Comparison of ENCODE assay signal across 8 cellular contexts in the genomic region with DNA sequence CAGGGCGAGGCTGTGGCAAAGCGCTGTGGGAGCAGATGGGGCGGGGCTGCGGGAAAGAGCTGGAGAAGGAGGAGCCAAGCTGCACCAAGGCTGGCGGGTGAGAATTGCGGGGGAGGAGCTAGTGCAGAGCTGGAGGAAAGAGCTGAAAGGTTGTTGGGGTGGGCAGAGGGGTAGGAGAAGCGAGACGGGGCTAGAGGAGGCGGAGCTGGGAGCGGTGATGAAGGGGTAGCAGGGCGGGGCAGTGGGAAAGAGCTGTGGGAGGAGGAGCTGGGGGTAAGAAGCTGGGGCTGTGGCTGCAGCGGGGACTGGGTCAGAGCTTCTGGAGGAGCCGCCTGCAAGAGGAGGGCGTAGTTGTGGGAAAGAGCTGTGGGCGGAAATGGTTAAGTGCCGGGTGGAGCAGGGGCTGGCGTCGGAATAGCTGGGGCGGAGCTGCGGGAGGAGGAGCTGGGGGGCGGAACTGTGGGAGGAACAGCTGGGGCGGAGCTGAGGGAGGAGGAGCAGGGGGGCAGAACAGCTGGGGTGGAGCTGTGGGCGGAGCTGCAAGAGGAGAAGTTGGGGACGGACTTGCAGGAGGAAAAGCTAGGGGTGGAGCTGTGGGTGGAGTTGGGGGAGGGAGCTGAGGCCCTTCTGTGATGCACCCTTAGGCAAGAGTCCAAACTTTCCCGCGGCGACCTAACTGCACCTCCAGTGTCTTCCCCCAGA. TPM values are rescaled to one million over a fixed set of nuclear protein-coding genes. Genes with fewer than 3 reads are reported as not detected.
DNase-seq lines count a peak whose midpoint lies in the region; ATAC-seq, FAIRE-seq and TF ChIP-seq lines count a peak whose summit lies in the region.

No MANE protein-coding gene starts in this region.

- H3K4me2 ChIP-seq in HepG2 (ENCODE audit: low read depth, low read length), result peak overlapping the region; percentile 71

- H3K4me3 Mint-ChIP-seq in CD4-positive, CD25-positive, alpha-beta regulatory T cell, result peak overlapping the region; percentile 81 to 97 (median 90)
- H3K4me3 Mint-ChIP-seq in dendritic cell treated with granulocyte-macrophage colony-stimulating factor and Interleukin-4, amounts not matched to agents 40 ng/mL and 50 ng/mL, for 4 days, result peak overlapping the region; percentile 92

- no peaks in the 10 kb centered on the region for H3K36me3 Mint-ChIP-seq in CD4-positive, CD25-positive, alpha-beta regulatory T cell
- peaks cover 40% of the 10 kb centered on the region for H3K36me3 Mint-ChIP-seq in dendritic cell treated with granulocyte-macrophage colony-stimulating factor and Interleukin-4, amounts not matched to agents 40 ng/mL and 50 ng/mL, for 4 days (ENCODE audit: low read depth)

- under 1% methylated on average over 27 of the region's 27 CpGs for WGBS in HepG2 (ENCODE audit: low lambda C conversion rate)

- peak overlapping the region; percentile 86 for H3K27ac ChIP-seq in CD4-positive, CD25-positive, alpha-beta regulatory T cell (ENCODE audit: insufficient read depth, low read length, poor library complexity, severe bottlenecking)
- H3K27ac ChIP-seq in HepG2 (ENCODE audit: extremely low read length, insufficient read depth, low read length), result peak overlapping the region; percentile 87

- H4K20me1 ChIP-seq in HepG2 (ENCODE audit: insufficient read depth, low read length), result no peaks in the 10 kb centered on the region

- H3K27ac Mint-ChIP-seq in CD4-positive, CD25-positive, alpha-beta regulatory T cell, result peak overlapping the region; percentile 84 to 94 (median 93)
- H3K27ac Mint-ChIP-seq in dendritic cell treated with granulocyte-macrophage colony-stimulating factor and Interleukin-4, amounts not matched to agents 40 ng/mL and 50 ng/mL, for 4 days, result peak overlapping the region; percentile 99

- peak; percentile 99 for FAIRE-seq in HepG2 (lab: Jason Lieb, UNC)

- no peaks in the 10 kb centered on the region for H3K9me3 Mint-ChIP-seq in CD4-positive, CD25-positive, alpha-beta regulatory T cell
- H3K9me3 Mint-ChIP-seq in dendritic cell treated with granulocyte-macrophage colony-stimulating factor and Interleukin-4, amounts not matched to agents 40 ng/mL and 50 ng/mL, for 4 days, result no peaks in the 10 kb centered on the region

- CTCF ChIA-PET in HepG2 (lab: Yijun Ruan, JAX; ENCODE audit: low intra/inter-chr PET ratio, low total read pairs), result no interaction called here

- TF ChIP-seq RAD21 in HepG2 (CRISPR knock-in tag; IDR thresholded peaks at IDR 0.05), result no peak

- in situ Hi-C loops in HepG2 (cut with HindIII; ENCODE audit: extremely low pct_ligation_motif_present, low pct_unique_long_range_greater_than_20kb), result no loop called here

- peak; percentile 35 to 50 for ATAC-seq in CD4-positive, CD25-positive, alpha-beta regulatory T cell (ENCODE audit: low read depth in 2 of 2)
- peak; percentile 38 for ATAC-seq in GM19372 (IDR thresholded peaks at IDR 0.05; ENCODE audit: low read depth, unreplicated experiment)
- ATAC-seq in HG03521 (IDR thresholded peaks at IDR 0.05; ENCODE audit: unreplicated experiment), result peak; percentile 35
- peak; percentile 74 for ATAC-seq in HepG2

- peaks cover 7% of the 10 kb centered on the region for H3K4me1 ChIP-seq in CD4-positive, CD25-positive, alpha-beta regulatory T cell (ENCODE audit: control insufficient read depth, insufficient read depth, low read length, poor library complexity, severe bottlenecking)
- no peaks in the 10 kb centered on the region; the same call in 1 of the 2 replicates for H3K4me1 ChIP-seq in HepG2 (ENCODE audit: insufficient read depth, low read length)

- peak; percentile 85 to 96 (median 90) for DNase-seq in CD4-positive, CD25-positive, alpha-beta regulatory T cell
- DNase-seq in NCI-H69 (lab: John Stamatoyannopoulos, UW) (peak; percentile 95), HepG2 (ENCODE audit: low spot score) (peak; percentile 90)
- peak; percentile 65 to 83 for DNase-seq in activated CD4-positive, alpha-beta T cell treated with anti-CD3 and anti-CD28 coated beads, Interleukin-2, amount 50 U/mL, for 24 hours (ENCODE audit: low read depth in 1 of 2, low spot score in 1 of 2)
- peak; percentile 75 to 77 for DNase-seq in stimulated activated CD4-positive, alpha-beta T cell treated with anti-CD3 and anti-CD28 coated beads, Interleukin-2, amount 100 ng/mL, for 48 hours

- no peaks in the 10 kb centered on the region for H3K36me3 ChIP-seq in CD4-positive, CD25-positive, alpha-beta regulatory T cell (ENCODE audit: control insufficient read depth, insufficient read depth, low read length)
- no peaks in the 10 kb centered on the region for H3K36me3 ChIP-seq in HepG2 (replicated peaks in 1 of 2; ENCODE audit: control insufficient read depth in 1 of 2, insufficient read depth in 2 of 2, low read length in 2 of 2)

- H2AFZ ChIP-seq in HepG2 (ENCODE audit: low read length), result no peak overlapping the region

- peak in 1 of 2 experiments; percentile 8; a peak in 1 of 4 replicates for TF ChIP-seq POLR2A in HepG2 (IDR thresholded peaks at IDR 0.05; ENCODE audit: insufficient read depth in 1 of 2, low read depth in 2 of 2, low read length in 2 of 2)

- H3K9me3 ChIP-seq in CD4-positive, CD25-positive, alpha-beta regulatory T cell (ENCODE audit: control insufficient read depth in 2 of 2, low read length in 2 of 2), result no peaks in the 10 kb centered on the region
- no peaks in the 10 kb centered on the region for H3K9me3 ChIP-seq in HepG2 (ENCODE audit: low read length)

- no peaks in the 10 kb centered on the region for H3K27me3 Mint-ChIP-seq in CD4-positive, CD25-positive, alpha-beta regulatory T cell
- H3K27me3 Mint-ChIP-seq in dendritic cell treated with granulocyte-macrophage colony-stimulating factor and Interleukin-4, amounts not matched to agents 40 ng/mL and 50 ng/mL, for 4 days, result no peaks in the 10 kb centered on the region

- peak overlapping the region; percentile 37 for H3K4me3 ChIP-seq in CD4-positive, CD25-positive, alpha-beta regulatory T cell (ENCODE audit: low read depth, low read length)
- H3K4me3 ChIP-seq in HepG2 (replicated peaks in 1 of 3; ENCODE audit: insufficient read depth in 1 of 3, low read depth in 2 of 3, low read length in 3 of 3), result peak overlapping the region; percentile 49 to 78 (median 73); a peak in 5 of 6 replicates

- TF ChIP-seq EP300 in HepG2 (IDR thresholded peaks at IDR 0.05; ENCODE audit: low read depth in 2 of 2, low read length in 2 of 2) (peak in 1 of 2 experiments; percentile 93; a peak in 2 of 4 replicates), HepG2 (CRISPR knock-in tag; IDR thresholded peaks at IDR 0.05; ENCODE audit: borderline replicate concordance) (no peak)

- POLR2A ChIA-PET in HepG2 (lab: Yijun Ruan, JAX), result interaction anchor here (0.9 to 3.4 kb wide), 5 partner anchors 400 to 1457 kb away, joined by 3 to 16 read pairs (median 9); a partner anchor contains a TSS

- H3K4me1 Mint-ChIP-seq in CD4-positive, CD25-positive, alpha-beta regulatory T cell, result peaks cover 0 to 16% (median 4%) of the 10 kb centered on the region in 4 donors
- peaks cover 41% of the 10 kb centered on the region for H3K4me1 Mint-ChIP-seq in dendritic cell treated with granulocyte-macrophage colony-stimulating factor and Interleukin-4, amounts not matched to agents 40 ng/mL and 50 ng/mL, for 4 days (ENCODE audit: low read depth)

- peak; percentile 74; the same call in 1 of the 2 replicates for TF ChIP-seq CTCF in HepG2 (CRISPR knock-in tag; IDR thresholded peaks at IDR 0.05)

- BruUV-seq in HepG2 (replicated peaks; lab: Mats Ljungman, UMichigan), result no TSS peak

- H3K27me3 ChIP-seq in CD4-positive, CD25-positive, alpha-beta regulatory T cell (ENCODE audit: control insufficient read depth, insufficient read depth, low read length), result no peaks in the 10 kb centered on the region
- no peaks in the 10 kb centered on the region; a peak in 1 of 5 replicates for H3K27me3 ChIP-seq in HepG2 (ENCODE audit: control insufficient read depth in 1 of 2, insufficient read depth in 2 of 2, low read length in 2 of 2)

- peak overlapping the region; percentile 75 for H3K9ac ChIP-seq in HepG2 (ENCODE audit: insufficient read depth, low read depth, low read length)

- peaks cover 9% of the 10 kb centered on the region for H3K79me2 ChIP-seq in HepG2 (ENCODE audit: insufficient read depth, low read length)

- intact Hi-C loops in dendritic cell treated with granulocyte-macrophage colony-stimulating factor and Interleukin-4, amounts not matched to agents 40 ng/mL and 50 ng/mL, for 4 days (cut with micrococcal nuclease), result no loop called here
- intact Hi-C loops in HepG2 (cut with micrococcal nuclease; ENCODE audit: unreplicated experiment), result no loop called here

RNA-seq across cellular contexts. Expression of a gene that starts 1.9 kb away (rescaled TPM):
- 62.5 TPM for total RNA-seq in CD4-positive, CD25-positive, alpha-beta regulatory T cell
- 10 to 100 TPM; 32.1 to 35.9 (median 34.2) TPM for polyA plus RNA-seq in CD4-positive, CD25-positive, alpha-beta regulatory T cell
- 22.0 and 29.0 TPM in 2 replicates for total RNA-seq in HepG2 (2016; rRNA removed; fragmentation: Illumina TruSeq; extraction: Trizol)
- total RNA-seq in HepG2 (2016; cell fraction: cytosol; rRNA removed; fragmentation: Illumina TruSeq; extraction: Trizol; ENCODE audit: low read depth), result 13.4 and 21.7 TPM in 2 replicates
- 20.4 and 27.4 TPM in 2 replicates for total RNA-seq in HepG2 (2016; cell fraction: insoluble cytoplasmic fraction; rRNA removed; fragmentation: Illumina TruSeq; extraction: Trizol)
- 28.1 and 36.4 TPM in 2 replicates for total RNA-seq in HepG2 (2016; cell fraction: membrane; rRNA removed; fragmentation: Illumina TruSeq; extraction: Trizol)
- 14.2 and 19.6 TPM in 2 replicates for total RNA-seq in HepG2 (2016; cell fraction: nucleus; rRNA removed; fragmentation: Illumina TruSeq; extraction: Trizol)
- polyA plus RNA-seq in HepG2 (2011; rRNA removed), result 20.4 and 23.8 TPM in 2 replicates
- polyA plus RNA-seq in HepG2 (2011; cell fraction: cytosol; rRNA removed), result 20.3 and 22.5 TPM in 2 replicates
- polyA plus RNA-seq in HepG2 (2011; cell fraction: nucleus; rRNA removed), result 38.1 and 38.2 TPM in 2 replicates
- polyA plus RNA-seq in HepG2 (2012), result 16.4 and 17.4 TPM in 2 replicates
- 20.1 and 29.1 TPM in 2 replicates for polyA plus RNA-seq in HepG2 (2016; cell fraction: cytosol; fragmentation: Illumina TruSeq; extraction: Trizol; ENCODE audit: low read depth)
- polyA plus RNA-seq in HepG2 (2016; cell fraction: insoluble cytoplasmic fraction; fragmentation: Illumina TruSeq; extraction: Trizol; ENCODE audit: low read depth), result 32.3 and 36.8 TPM in 2 replicates
- polyA plus RNA-seq in HepG2 (2016; cell fraction: membrane; fragmentation: Illumina TruSeq; extraction: Trizol; ENCODE audit: low read depth), result 23.6 and 37.1 TPM in 2 replicates
- polyA plus RNA-seq in HepG2 (2016; cell fraction: nucleus; fragmentation: Illumina TruSeq; extraction: Trizol; ENCODE audit: insufficient read depth, low read depth), result 30.4 and 33.6 TPM in 2 replicates
- 18.8 and 29.4 TPM in 2 replicates for polyA minus RNA-seq in HepG2 (2011; rRNA and poly(A)+ RNA removed; ENCODE audit: low replicate concordance)
- 5.5 and 6.6 TPM in 2 replicates for polyA minus RNA-seq in HepG2 (2011; cell fraction: cytosol; rRNA and poly(A)+ RNA removed)
- 18.6 and 19.8 TPM in 2 replicates for polyA minus RNA-seq in HepG2 (2011; cell fraction: nucleus; rRNA and poly(A)+ RNA removed)

RNA-seq across cellular contexts. Expression of a gene that starts 10.8 kb away (rescaled TPM):
- total RNA-seq in CD4-positive, CD25-positive, alpha-beta regulatory T cell, result not detected
- polyA plus RNA-seq in CD4-positive, CD25-positive, alpha-beta regulatory T cell, result not detected
- not detected in 2 replicates for total RNA-seq in HepG2 (2016; rRNA removed; fragmentation: Illumina TruSeq; extraction: Trizol)
- total RNA-seq in HepG2 (2016; cell fraction: cytosol; rRNA removed; fragmentation: Illumina TruSeq; extraction: Trizol; ENCODE audit: low read depth), result not detected in 2 replicates
- not detected in 2 replicates for total RNA-seq in HepG2 (2016; cell fraction: insoluble cytoplasmic fraction; rRNA removed; fragmentation: Illumina TruSeq; extraction: Trizol)
- not detected in 2 replicates for total RNA-seq in HepG2 (2016; cell fraction: membrane; rRNA removed; fragmentation: Illumina TruSeq; extraction: Trizol)
- total RNA-seq in HepG2 (2016; cell fraction: nucleus; rRNA removed; fragmentation: Illumina TruSeq; extraction: Trizol), result not detected in 2 replicates
- not detected in 2 replicates for polyA plus RNA-seq in HepG2 (2011; rRNA removed)
- not detected in 2 replicates for polyA plus RNA-seq in HepG2 (2011; cell fraction: cytosol; rRNA removed)
- polyA plus RNA-seq in HepG2 (2011; cell fraction: nucleus; rRNA removed), result not detected in 2 replicates
- 0.17 TPM in 1 of 2 replicates, not detected in the other for polyA plus RNA-seq in HepG2 (2012)
- not detected in 2 replicates for polyA plus RNA-seq in HepG2 (2016; cell fraction: cytosol; fragmentation: Illumina TruSeq; extraction: Trizol; ENCODE audit: low read depth)
- not detected in 2 replicates for polyA plus RNA-seq in HepG2 (2016; cell fraction: insoluble cytoplasmic fraction; fragmentation: Illumina TruSeq; extraction: Trizol; ENCODE audit: low read depth)
- not detected in 2 replicates for polyA plus RNA-seq in HepG2 (2016; cell fraction: membrane; fragmentation: Illumina TruSeq; extraction: Trizol; ENCODE audit: low read depth)
- polyA plus RNA-seq in HepG2 (2016; cell fraction: nucleus; fragmentation: Illumina TruSeq; extraction: Trizol; ENCODE audit: insufficient read depth, low read depth), result not detected in 2 replicates
- polyA minus RNA-seq in HepG2 (2011; rRNA and poly(A)+ RNA removed; ENCODE audit: low replicate concordance), result not detected in 2 replicates
- not detected in 2 replicates for polyA minus RNA-seq in HepG2 (2011; cell fraction: cytosol; rRNA and poly(A)+ RNA removed)
- not detected in 2 replicates for polyA minus RNA-seq in HepG2 (2011; cell fraction: nucleus; rRNA and poly(A)+ RNA removed)

RNA-seq across cellular contexts. Expression of a gene that starts 59.2 kb away (rescaled TPM):
- not detected for total RNA-seq in CD4-positive, CD25-positive, alpha-beta regulatory T cell
- not detected for polyA plus RNA-seq in CD4-positive, CD25-positive, alpha-beta regulatory T cell
- 0.11 TPM in 1 of 2 replicates, not detected in the other for total RNA-seq in HepG2 (2016; rRNA removed; fragmentation: Illumina TruSeq; extraction: Trizol)
- not detected in 2 replicates for total RNA-seq in HepG2 (2016; cell fraction: cytosol; rRNA removed; fragmentation: Illumina TruSeq; extraction: Trizol; ENCODE audit: low read depth)
- total RNA-seq in HepG2 (2016; cell fraction: insoluble cytoplasmic fraction; rRNA removed; fragmentation: Illumina TruSeq; extraction: Trizol), result 0.10 TPM in 1 of 2 replicates, not detected in the other
- total RNA-seq in HepG2 (2016; cell fraction: membrane; rRNA removed; fragmentation: Illumina TruSeq; extraction: Trizol), result not detected in 2 replicates
- not detected in 2 replicates for total RNA-seq in HepG2 (2016; cell fraction: nucleus; rRNA removed; fragmentation: Illumina TruSeq; extraction: Trizol)
- polyA plus RNA-seq in HepG2 (2011; rRNA removed), result 0.07 TPM in 1 of 2 replicates, not detected in the other
- polyA plus RNA-seq in HepG2 (2011; cell fraction: cytosol; rRNA removed), result not detected in 2 replicates
- not detected in 2 replicates for polyA plus RNA-seq in HepG2 (2011; cell fraction: nucleus; rRNA removed)
- polyA plus RNA-seq in HepG2 (2012), result 0.20 TPM in 1 of 2 replicates, not detected in the other
- not detected in 2 replicates for polyA plus RNA-seq in HepG2 (2016; cell fraction: cytosol; fragmentation: Illumina TruSeq; extraction: Trizol; ENCODE audit: low read depth)
- not detected in 2 replicates for polyA plus RNA-seq in HepG2 (2016; cell fraction: insoluble cytoplasmic fraction; fragmentation: Illumina TruSeq; extraction: Trizol; ENCODE audit: low read depth)
- polyA plus RNA-seq in HepG2 (2016; cell fraction: membrane; fragmentation: Illumina TruSeq; extraction: Trizol; ENCODE audit: low read depth), result not detected in 2 replicates
- not detected in 2 replicates for polyA plus RNA-seq in HepG2 (2016; cell fraction: nucleus; fragmentation: Illumina TruSeq; extraction: Trizol; ENCODE audit: insufficient read depth, low read depth)
- not detected in 2 replicates for polyA minus RNA-seq in HepG2 (2011; rRNA and poly(A)+ RNA removed; ENCODE audit: low replicate concordance)
- polyA minus RNA-seq in HepG2 (2011; cell fraction: cytosol; rRNA and poly(A)+ RNA removed), result not detected in 2 replicates
- not detected in 2 replicates for polyA minus RNA-seq in HepG2 (2011; cell fraction: nucleus; rRNA and poly(A)+ RNA removed)

Comparison
In these comparisons a context has a peak if more than half of its experiments do, and no peak if none do; other contexts are left out.
1. Peak in every context shown above with its lines: DNase-seq, ATAC-seq, H3K4me3 ChIP-seq and H3K27ac ChIP-seq.